ENCODE assay signal across 8 cellular contexts in genomic region chr2:70964596-70965386, GRCh38. TPM values are rescaled to one million over a fixed set of nuclear protein-coding genes. Genes with fewer than 3 reads are reported as not detected.
DNase-seq lines count a peak whose midpoint lies in the region; ATAC-seq lines count a peak whose summit lies in the region.

No MANE protein-coding gene starts in this region.

- peak; percentile 82 for ATAC-seq in GM21825 (IDR thresholded peaks at IDR 0.05; ENCODE audit: unreplicated experiment)

- DNase-seq in DMS153 treated with DMSO at 0.1 percent for 48 hours (lab: John Stamatoyannopoulos, UW; ENCODE audit: unreplicated experiment) (peak; percentile 2), NCI-H1105 (lab: John Stamatoyannopoulos, UW) (peak; percentile 54), epidermal melanocyte (ENCODE audit: insufficient read length, low spot score) (peak; percentile 61), mucosa of gallbladder (ENCODE audit: low spot score) (peak; percentile 71), NCI-H526 (lab: John Stamatoyannopoulos, UW) (no peak)
- peak; percentile 87 for DNase-seq in activated CD8-positive, alpha-beta memory T cell treated with anti-CD3 and anti-CD28 coated beads, Interleukin-2, amount 50 U/mL, for 4 hours
- DNase-seq in stimulated activated CD8-positive, alpha-beta memory T cell treated with anti-CD3 and anti-CD28 coated beads, Interleukin-4, amount 100 ng/mL, for 24 hours (ENCODE audit: low read depth) = peak; percentile 75

RNA-seq across cellular contexts. Expression of gene ANKRD53, which starts 13.6 kb away (rescaled TPM):
- 2.9 TPM for total RNA-seq in mucosa of gallbladder

RNA-seq across cellular contexts. Expression of gene ATP6V1B1, which starts 29.1 kb away (rescaled TPM):
- 1.6 TPM for total RNA-seq in mucosa of gallbladder

RNA-seq across cellular contexts. Expression of gene TEX261, which starts 29.9 kb away (rescaled TPM):
- 62.8 TPM for total RNA-seq in mucosa of gallbladder

Comparison
In these comparisons a context has a peak if more than half of its experiments do, and no peak if none do; other contexts are left out.
1. DNase-seq: peak in DMS153 treated with DMSO at 0.1 percent for 48 hours (single experiment), NCI-H1105 (single experiment), activated CD8-positive, alpha-beta memory T cell treated with anti-CD3 and anti-CD28 coated beads, Interleukin-2, amount 50 U/mL, for 4 hours (single experiment), epidermal melanocyte (single experiment), mucosa of gallbladder (single experiment) and stimulated activated CD8-positive, alpha-beta memory T cell treated with anti-CD3 and anti-CD28 coated beads, Interleukin-4, amount 100 ng/mL, for 24 hours (single experiment); none in NCI-H526 (0 of 2).